In genomic region chr22:30398685-30399680, GRCh38 we compare ENCODE assay signal across 10 cellular contexts. TPM values are rescaled to one million over a fixed set of nuclear protein-coding genes. Genes with fewer than 3 reads are reported as not detected.
A peak's percentile ranks its signal among the peaks of the same experiment; 100 is the strongest.
DNase-seq lines count a peak whose midpoint lies in the region; ATAC-seq and TF ChIP-seq lines count a peak whose summit lies in the region.
"Had no signal": no experiment of that assay in that cellular context is flagged by ENCODE, and none has a peak within 500 bp of the region (broad histone marks: within the 10 kb centered on the region; RNA-seq: fewer than 3 reads in every experiment).

No MANE protein-coding gene starts in this region.

- H3K27me3 Mint-ChIP-seq in activated CD4-positive, alpha-beta T cell treated with anti-CD3 and anti-CD28 coated beads for 36 hours = no peaks in the 10 kb centered on the region
- no peaks in the 10 kb centered on the region for H3K27me3 Mint-ChIP-seq in activated CD4-positive, alpha-beta memory T cell treated with anti-CD3 and anti-CD28 coated beads for 36 hours
- H3K27me3 Mint-ChIP-seq in stimulated activated naive CD8-positive, alpha-beta T cell treated with anti-CD3 and anti-CD28 coated beads, Interleukin-15, amount 100 ng/mL, for 72 hours = no peaks in the 10 kb centered on the region

- POLR2A ChIA-PET in activated CD4-positive, alpha-beta T cell treated with anti-CD3 and anti-CD28 coated beads for 36 hours (lab: Charles Lee) = interaction anchor here (1.0 kb wide), 1 partner anchor 14 kb away, joined by 3 read pairs; no protein-coding TSS in a partner anchor
- POLR2A ChIA-PET in activated CD4-positive, alpha-beta memory T cell treated with anti-CD3 and anti-CD28 coated beads for 36 hours (lab: Charles Lee) = interaction anchor here (0.6 to 3.9 kb wide), 2 partner anchors 15 to 25 kb away, joined by 3 to 53 read pairs; partner anchors contain the start of gene MTFP1

- TF ChIP-seq CTCF in esophagus squamous epithelium (IDR thresholded peaks at IDR 0.05) = no peak

- peaks cover 0 to 27% (median 0%) of the 10 kb centered on the region in 3 donors for H3K36me3 ChIP-seq in esophagus squamous epithelium

- no peak overlapping the region for H3K27ac Mint-ChIP-seq in activated CD4-positive, alpha-beta T cell treated with anti-CD3 and anti-CD28 coated beads for 36 hours
- no peak overlapping the region for H3K27ac Mint-ChIP-seq in activated CD4-positive, alpha-beta memory T cell treated with anti-CD3 and anti-CD28 coated beads for 36 hours
- H3K27ac Mint-ChIP-seq in stimulated activated naive CD8-positive, alpha-beta T cell treated with anti-CD3 and anti-CD28 coated beads, Interleukin-15, amount 100 ng/mL, for 72 hours = peak overlapping the region; percentile 5 to 90
- H3K27ac Mint-ChIP-seq: memory B cell had no signal

- DNase-seq in activated CD4-positive, alpha-beta T cell treated with anti-CD3 and anti-CD28 coated beads for 36 hours = peak; percentile 23
- DNase-seq in activated CD4-positive, alpha-beta T cell treated with anti-CD3 and anti-CD28 coated beads, Interleukin-2, amount 50 U/mL, for 48 hours = no peak
- DNase-seq in activated CD4-positive, alpha-beta memory T cell treated with anti-CD3 and anti-CD28 coated beads for 36 hours = no peak
- DNase-seq in esophagus squamous epithelium (lab: John Stamatoyannopoulos, UW) (no peak), occipital lobe (lab: John Stamatoyannopoulos, UW) (no peak), NCI-H345 (lab: John Stamatoyannopoulos, UW) (no peak)
- no peak for DNase-seq in stimulated activated naive CD8-positive, alpha-beta T cell treated with anti-CD3 and anti-CD28 coated beads, Interleukin-15, amount 100 ng/mL, for 72 hours
- no peak for DNase-seq in stimulated activated CD4-positive, alpha-beta T cell treated with anti-CD3 and anti-CD28 coated beads, Interleukin-4, amount 100 ng/mL, for 1 hour
- DNase-seq: activated CD4-positive, alpha-beta T cell treated with anti-CD3 and anti-CD28 coated beads for 4 hours had no signal

- peak; percentile 12 for ATAC-seq in activated CD4-positive, alpha-beta T cell treated with anti-CD3 and anti-CD28 coated beads for 36 hours
- no peak for ATAC-seq in stimulated activated naive CD8-positive, alpha-beta T cell treated with anti-CD3 and anti-CD28 coated beads, Interleukin-15, amount 100 ng/mL, for 72 hours

- peaks cover 6% of the 10 kb centered on the region for H3K36me3 Mint-ChIP-seq in activated CD4-positive, alpha-beta T cell treated with anti-CD3 and anti-CD28 coated beads for 36 hours (ENCODE audit: low read depth)
- H3K36me3 Mint-ChIP-seq in activated CD4-positive, alpha-beta memory T cell treated with anti-CD3 and anti-CD28 coated beads for 36 hours = peaks cover under 1% of the 10 kb centered on the region
- H3K36me3 Mint-ChIP-seq: memory B cell had no signal

- H3K9me3 ChIP-seq in esophagus squamous epithelium = no peaks in the 10 kb centered on the region

- WGBS in esophagus squamous epithelium, 2 donors = 56 to 60% methylated on average over 17 to 23 of the region's 25 CpGs

- intact Hi-C loops in activated CD4-positive, alpha-beta T cell treated with anti-CD3 and anti-CD28 coated beads for 36 hours (cut with DNase I, micrococcal nuclease) = loop anchor here in 1 of 2 experiments (10.0 kb wide), 1 partner anchor 206 kb away; the partner anchor contains the start of gene TCN2
- intact Hi-C loops in activated CD4-positive, alpha-beta memory T cell treated with anti-CD3 and anti-CD28 coated beads for 36 hours (cut with micrococcal nuclease) = loop anchor here (5.0 to 10.0 kb wide), 2 partner anchors 206 to 757 kb away; partner anchors contain the start of gene TCN2
- intact Hi-C loops in esophagus squamous epithelium (cut with DNase I) = no loop called here

- H3K4me3 Mint-ChIP-seq in activated CD4-positive, alpha-beta T cell treated with anti-CD3 and anti-CD28 coated beads for 36 hours = peak overlapping the region; percentile 83
- H3K4me3 Mint-ChIP-seq in activated CD4-positive, alpha-beta memory T cell treated with anti-CD3 and anti-CD28 coated beads for 36 hours = peak overlapping the region; percentile 3
- peak overlapping the region; percentile 92 to 96 for H3K4me3 Mint-ChIP-seq in stimulated activated naive CD8-positive, alpha-beta T cell treated with anti-CD3 and anti-CD28 coated beads, Interleukin-15, amount 100 ng/mL, for 72 hours

- peak overlapping the region; percentile 54 to 85 (median 77) for H3K27ac ChIP-seq in esophagus squamous epithelium

- H3K4me3 ChIP-seq in esophagus squamous epithelium = peak overlapping the region in 3 of 4 donors; percentile 61 to 72 (median 72)

- TF ChIP-seq POLR2A in esophagus squamous epithelium (IDR thresholded peaks at IDR 0.05) = no peak

- no peaks in the 10 kb centered on the region for H3K9me3 Mint-ChIP-seq in activated CD4-positive, alpha-beta T cell treated with anti-CD3 and anti-CD28 coated beads for 36 hours (ENCODE audit: low read depth)
- no peaks in the 10 kb centered on the region for H3K9me3 Mint-ChIP-seq in activated CD4-positive, alpha-beta memory T cell treated with anti-CD3 and anti-CD28 coated beads for 36 hours
- H3K9me3 Mint-ChIP-seq in stimulated activated naive CD8-positive, alpha-beta T cell treated with anti-CD3 and anti-CD28 coated beads, Interleukin-15, amount 100 ng/mL, for 72 hours = no peaks in the 10 kb centered on the region
- H3K9me3 Mint-ChIP-seq: memory B cell had no signal

- H3K4me1 ChIP-seq in esophagus squamous epithelium = peaks cover 20 to 55% (median 24%) of the 10 kb centered on the region in 3 donors

- CTCF ChIA-PET in activated CD4-positive, alpha-beta T cell treated with anti-CD3 and anti-CD28 coated beads for 36 hours (lab: Charles Lee) = interaction anchor here (0.5 to 5.0 kb wide), 8 partner anchors 8 to 1122 kb away, joined by 3 to 48 read pairs (median 6); partner anchors contain the start of genes CASTOR1, MTFP1 and RNF215
- CTCF ChIA-PET in activated CD4-positive, alpha-beta memory T cell treated with anti-CD3 and anti-CD28 coated beads for 36 hours (lab: Charles Lee) = interaction anchor here (0.6 to 6.6 kb wide), 6 partner anchors 9 to 111 kb away, joined by 3 to 67 read pairs (median 6); partner anchors contain the start of genes CASTOR1, MTFP1 and RNF215

- peaks cover 31% of the 10 kb centered on the region for H3K4me1 Mint-ChIP-seq in activated CD4-positive, alpha-beta T cell treated with anti-CD3 and anti-CD28 coated beads for 36 hours
- peaks cover 26% of the 10 kb centered on the region for H3K4me1 Mint-ChIP-seq in activated CD4-positive, alpha-beta memory T cell treated with anti-CD3 and anti-CD28 coated beads for 36 hours (ENCODE audit: low read depth)
- H3K4me1 Mint-ChIP-seq in stimulated activated naive CD8-positive, alpha-beta T cell treated with anti-CD3 and anti-CD28 coated beads, Interleukin-15, amount 100 ng/mL, for 72 hours = peaks cover 50% of the 10 kb centered on the region

- H3K27me3 ChIP-seq in esophagus squamous epithelium = peaks cover 0 to 20% (median 0%) of the 10 kb centered on the region in 4 donors

RNA-seq across cellular contexts. Expression of gene SEC14L2, which starts 2.2 kb away (rescaled TPM):
- 10 to 100 TPM; 13.8 to 18.2 TPM for total RNA-seq in activated CD4-positive, alpha-beta T cell treated with anti-CD3 and anti-CD28 coated beads for 36 hours
- total RNA-seq in activated CD4-positive, alpha-beta memory T cell treated with anti-CD3 and anti-CD28 coated beads for 36 hours = 10 to 100 TPM; 12.8 to 15.3 TPM
- total RNA-seq in esophagus squamous epithelium (10 to 100 TPM; 16.6 to 45.4 (median 28.2) TPM), occipital lobe (9.5 TPM)

RNA-seq across cellular contexts. Expression of gene RNF215, which starts 11.8 kb away (rescaled TPM):
- 1 to 10 TPM; 4.3 to 7.4 TPM for total RNA-seq in activated CD4-positive, alpha-beta T cell treated with anti-CD3 and anti-CD28 coated beads for 36 hours
- 10 to 100 TPM in 1 of 2 experiments, 1 to 10 TPM in 1; 8.8 to 10.2 TPM for total RNA-seq in activated CD4-positive, alpha-beta memory T cell treated with anti-CD3 and anti-CD28 coated beads for 36 hours
- total RNA-seq in esophagus squamous epithelium (1 to 10 TPM; 2.3 to 8.4 (median 3.9) TPM), occipital lobe (25.7 TPM)

RNA-seq across cellular contexts. Expression of gene MTFP1, which starts 26.6 kb away (rescaled TPM):
- total RNA-seq in activated CD4-positive, alpha-beta T cell treated with anti-CD3 and anti-CD28 coated beads for 36 hours = 10 to 100 TPM; 47.0 to 54.6 TPM
- 10 to 100 TPM; 50.5 to 54.5 TPM for total RNA-seq in activated CD4-positive, alpha-beta memory T cell treated with anti-CD3 and anti-CD28 coated beads for 36 hours
- total RNA-seq in esophagus squamous epithelium = 10 to 100 TPM; 15.9 to 21.2 (median 19.0) TPM
- 2.3 TPM for total RNA-seq in occipital lobe

RNA-seq across cellular contexts. Expression of gene CCDC157, which starts 42.2 kb away (rescaled TPM):
- 1 to 10 TPM; 2.4 to 3.7 TPM for total RNA-seq in activated CD4-positive, alpha-beta T cell treated with anti-CD3 and anti-CD28 coated beads for 36 hours
- 1 to 10 TPM; 2.1 to 2.9 TPM for total RNA-seq in activated CD4-positive, alpha-beta memory T cell treated with anti-CD3 and anti-CD28 coated beads for 36 hours
- total RNA-seq in esophagus squamous epithelium = 1 to 10 TPM in 3 of 4 donors, under 1 TPM in 1; 0.47 to 9.2 (median 3.1) TPM
- total RNA-seq in occipital lobe = 5.6 TPM

RNA-seq across cellular contexts. Expression of gene SF3A1, which starts 42.3 kb away (rescaled TPM):
- 100 to 1,000 TPM; 254 to 499 TPM for total RNA-seq in activated CD4-positive, alpha-beta T cell treated with anti-CD3 and anti-CD28 coated beads for 36 hours
- total RNA-seq in activated CD4-positive, alpha-beta memory T cell treated with anti-CD3 and anti-CD28 coated beads for 36 hours = 100 to 1,000 TPM; 255 to 273 TPM
- total RNA-seq in esophagus squamous epithelium (10 to 100 TPM; 29.1 to 94.2 (median 63.3) TPM), occipital lobe (16.1 TPM)

Comparison
In these comparisons a context has a peak if more than half of its experiments do, and no peak if none do; other contexts are left out.
1. H3K27ac Mint-ChIP-seq: peak in stimulated activated naive CD8-positive, alpha-beta T cell treated with anti-CD3 and anti-CD28 coated beads, Interleukin-15, amount 100 ng/mL, for 72 hours (2 of 2); none in activated CD4-positive, alpha-beta T cell treated with anti-CD3 and anti-CD28 coated beads for 36 hours (single experiment) and activated CD4-positive, alpha-beta memory T cell treated with anti-CD3 and anti-CD28 coated beads for 36 hours (single experiment).
2. H3K4me3 Mint-ChIP-seq: peak in every context shown above with its lines; median percentile 94 in stimulated activated naive CD8-positive, alpha-beta T cell treated with anti-CD3 and anti-CD28 coated beads, Interleukin-15, amount 100 ng/mL, for 72 hours; 83 in activated CD4-positive, alpha-beta T cell treated with anti-CD3 and anti-CD28 coated beads for 36 hours; 3 in activated CD4-positive, alpha-beta memory T cell treated with anti-CD3 and anti-CD28 coated beads for 36 hours.